9 cellular contexts compared by ENCODE assay signal in genomic region chr19:18008814-18009213, GRCh38. TPM values are rescaled to one million over a fixed set of nuclear protein-coding genes. Genes with fewer than 3 reads are reported as not detected.
DNase-seq lines count a peak whose midpoint lies in the region; ATAC-seq, FAIRE-seq and TF ChIP-seq lines count a peak whose summit lies in the region.
"Had no signal": no experiment of that assay in that cellular context is flagged by ENCODE, and none has a peak within 500 bp of the region (broad histone marks: within the 10 kb centered on the region; RNA-seq: fewer than 3 reads in every experiment).

No MANE protein-coding gene starts in this region.

- H4K20me1 ChIP-seq in SK-N-SH (ENCODE audit: insufficient read depth): no peaks in the 10 kb centered on the region

- H3K9ac ChIP-seq in SK-N-SH: no peak overlapping the region

- H3K9me3 ChIP-seq in SK-N-SH (no peaks in the 10 kb centered on the region), left lung (no peaks in the 10 kb centered on the region), stomach (no peaks in the 10 kb centered on the region)

- TF ChIP-seq EP300 in SK-N-SH (IDR thresholded peaks at IDR 0.05; ENCODE audit: borderline replicate concordance in 1 of 2, low read depth in 1 of 2, low read length in 1 of 2) (no peak), stomach (IDR thresholded peaks at IDR 0.05) (no peak)

- peak overlapping the region; percentile 99; the same call in 1 of the 2 replicates for H3K4me2 ChIP-seq in SK-N-SH

- H3K4me1 Mint-ChIP-seq in activated naive CD8-positive, alpha-beta T cell treated with anti-CD3 and anti-CD28 coated beads for 36 hours: peaks cover 41% of the 10 kb centered on the region

- CTCF ChIA-PET in SK-N-SH (lab: Yijun Ruan, JAX): interaction anchor here (1.0 to 5.6 kb wide), 4 partner anchors 11 to 66 kb away, joined by 4 to 118 read pairs (median 12); no protein-coding TSS in a partner anchor

- no peaks in the 10 kb centered on the region for H3K9me2 ChIP-seq in SK-N-SH

- intact Hi-C loops in left lung (cut with DNase I) (loop anchor here in 1 of 2 donors (5.0 kb wide), 1 partner anchor 48 kb away; no protein-coding TSS in a partner anchor), stomach (cut with DNase I; ENCODE audit: low total_unique reads) (no loop called here)

- DNase-seq in SK-N-SH (no peak), left lung (no peak), stomach (no peak), dedifferentiated amniotic fluid mesenchymal stem cell (ENCODE audit: extremely low spot score) (no peak), HTR-8/SVneo (ENCODE audit: insufficient read length, low spot score) (no peak), retina (no peak)
- no peak for DNase-seq in activated naive CD8-positive, alpha-beta T cell treated with anti-CD3 and anti-CD28 coated beads for 36 hours
- DNase-seq: NCI-H510A had no signal

- TF ChIP-seq CTCF in SK-N-SH (IDR thresholded peaks at IDR 0.05) (no peak), left lung (IDR thresholded peaks at IDR 0.05) (no peak), stomach (IDR thresholded peaks at IDR 0.05) (no peak)

- no peak for TF ChIP-seq POLR2A in stomach (IDR thresholded peaks at IDR 0.05)

- POLR2A ChIA-PET in SK-N-SH (lab: Yijun Ruan, JAX): interaction anchor here (0.9 kb wide), 1 partner anchor 149 kb away, joined by 3 read pairs; the partner anchor contains the start of gene RPL18A

- no peaks in the 10 kb centered on the region for H3K79me2 ChIP-seq in SK-N-SH (ENCODE audit: insufficient read depth)

- H3F3A ChIP-seq in SK-N-SH (replicated peaks; ENCODE audit: insufficient read depth): peaks cover 7% of the 10 kb centered on the region

- no peaks in the 10 kb centered on the region for H3K27me3 ChIP-seq in SK-N-SH (ENCODE audit: insufficient read depth)
- H3K27me3 ChIP-seq in left lung: no peaks in the 10 kb centered on the region
- H3K27me3 ChIP-seq in stomach: no peaks in the 10 kb centered on the region

- peak overlapping the region; percentile 82 for H3K4me3 Mint-ChIP-seq in activated naive CD8-positive, alpha-beta T cell treated with anti-CD3 and anti-CD28 coated beads for 36 hours

- H3K27ac Mint-ChIP-seq in activated naive CD8-positive, alpha-beta T cell treated with anti-CD3 and anti-CD28 coated beads for 36 hours: peak overlapping the region; percentile 85

- no peak for FAIRE-seq in HTR-8/SVneo (lab: Jason Lieb, UNC)

- H3K4me3 ChIP-seq in SK-N-SH (ENCODE audit: low read depth in 2 of 2, low read length in 1 of 2) (no peak overlapping the region), left lung (peak overlapping the region; percentile 31 to 53), stomach (peak overlapping the region; percentile 52 to 66 (median 60))

- H3K27ac ChIP-seq in SK-N-SH (ENCODE audit: low read depth in 2 of 2, low read length in 1 of 2) (no peak overlapping the region), left lung (peak overlapping the region; percentile 22 to 75), stomach (peak overlapping the region; percentile 53 to 88 (median 85))

- H3K27me3 Mint-ChIP-seq in activated naive CD8-positive, alpha-beta T cell treated with anti-CD3 and anti-CD28 coated beads for 36 hours: no peaks in the 10 kb centered on the region

- WGBS in SK-N-SH (ENCODE audit: low lambda C conversion rate): 98% methylated on average over 8 of the region's 11 CpGs
- 91 to 97% (median 95%) methylated on average over 9 to 11 of the region's 11 CpGs for WGBS in stomach, 5 donors

- TF ChIP-seq RAD21 in SK-N-SH (IDR thresholded peaks at IDR 0.05; ENCODE audit: low read length): no peak

- ATAC-seq in SK-N-SH treated with all-trans-retinoic acid at 6 μM for 48 hours (no peak), left lung (no peak)

- no peaks in the 10 kb centered on the region for H3K9me3 Mint-ChIP-seq in activated naive CD8-positive, alpha-beta T cell treated with anti-CD3 and anti-CD28 coated beads for 36 hours

- no peak overlapping the region for H2AFZ ChIP-seq in SK-N-SH (ENCODE audit: low read depth)

- H3K4me1 ChIP-seq in SK-N-SH (ENCODE audit: control insufficient read depth in 1 of 2, insufficient read depth in 2 of 2, low read depth in 1 of 2, low read length in 1 of 2): peaks cover 6 to 13% of the 10 kb centered on the region in 2 experiments; a peak in 2 of 4 replicates
- H3K4me1 ChIP-seq in left lung: peaks cover 14 to 54% of the 10 kb centered on the region in 2 donors
- peaks cover 30 to 66% (median 44%) of the 10 kb centered on the region in 4 donors for H3K4me1 ChIP-seq in stomach

- peaks cover 36% of the 10 kb centered on the region for H3K36me3 Mint-ChIP-seq in activated naive CD8-positive, alpha-beta T cell treated with anti-CD3 and anti-CD28 coated beads for 36 hours

- H3K36me3 ChIP-seq in SK-N-SH (replicated peaks in 1 of 2; ENCODE audit: control insufficient read depth in 1 of 2, insufficient read depth in 2 of 2, low read length in 1 of 2): peaks cover 5 to 15% of the 10 kb centered on the region in 2 experiments
- H3K36me3 ChIP-seq in left lung: peaks cover 0 to 63% of the 10 kb centered on the region in 2 donors
- H3K36me3 ChIP-seq in stomach: peaks cover 50 to 70% (median 63%) of the 10 kb centered on the region in 4 donors

TF ChIP-seq in SK-N-SH, 30 proteins besides CTCF, POLR2A, EP300 and RAD21 (continues in another document):
- TF ChIP-seq POLR2AphosphoS5 (IDR thresholded peaks at IDR 0.05; ENCODE audit: low read depth, low read length) (no peak), EZH2phosphoT487 (IDR thresholded peaks at IDR 0.05; ENCODE audit: borderline replicate concordance, low read depth) (no peak), CHD2 (IDR thresholded peaks at IDR 0.05; ENCODE audit: low read length, partially characterized antibody) (no peak), PBX3 (IDR thresholded peaks at IDR 0.05) (no peak), GATA2 (CRISPR knock-in tag; IDR thresholded peaks at IDR 0.05) (no peak), FOXM1 (IDR thresholded peaks at IDR 0.05; ENCODE audit: low read depth) (no peak), NRF1 (IDR thresholded peaks at IDR 0.05; ENCODE audit: low read depth, low read length) (no peak)

TF ChIP-seq in SK-N-SH treated with all-trans-retinoic acid at 6 μM for 48 hours, 23 proteins besides CTCF, POLR2A, EP300 and RAD21:
- TF ChIP-seq BACH2 (CRISPR knock-in tag; IDR thresholded peaks at IDR 0.05; ENCODE audit: borderline replicate concordance): no peak
- TF ChIP-seq, protein P1, sequence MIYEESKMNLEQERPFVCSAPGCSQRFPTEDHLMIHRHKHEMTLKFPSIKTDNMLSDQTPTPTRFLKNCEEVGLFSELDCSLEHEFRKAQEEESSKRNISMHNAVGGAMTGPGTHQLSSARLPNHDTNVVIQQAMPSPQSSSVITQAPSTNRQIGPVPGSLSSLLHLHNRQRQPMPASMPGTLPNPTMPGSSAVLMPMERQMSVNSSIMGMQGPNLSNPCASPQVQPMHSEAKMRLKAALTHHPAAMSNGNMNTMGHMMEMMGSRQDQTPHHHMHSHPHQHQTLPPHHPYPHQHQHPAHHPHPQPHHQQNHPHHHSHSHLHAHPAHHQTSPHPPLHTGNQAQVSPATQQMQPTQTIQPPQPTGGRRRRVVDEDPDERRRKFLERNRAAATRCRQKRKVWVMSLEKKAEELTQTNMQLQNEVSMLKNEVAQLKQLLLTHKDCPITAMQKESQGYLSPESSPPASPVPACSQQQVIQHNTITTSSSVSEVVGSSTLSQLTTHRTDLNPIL (CRISPR knock-in tag; IDR thresholded peaks at IDR 0.05; ENCODE audit: low read depth): no peak
- no peak for TF ChIP-seq CSDC2 (CRISPR knock-in tag; IDR thresholded peaks at IDR 0.05)
- no peak for TF ChIP-seq ESRRG (CRISPR knock-in tag; IDR thresholded peaks at IDR 0.05)
- no peak for TF ChIP-seq ZNF8 (CRISPR knock-in tag; IDR thresholded peaks at IDR 0.05)
- TF ChIP-seq ZFP30 (CRISPR knock-in tag; IDR thresholded peaks at IDR 0.05): no peak
- no peak for TF ChIP-seq TSHZ2 (CRISPR knock-in tag; IDR thresholded peaks at IDR 0.05)
- no peak for TF ChIP-seq ZC3H10 (CRISPR knock-in tag; IDR thresholded peaks at IDR 0.05)
- TF ChIP-seq ZNF70 (CRISPR knock-in tag; IDR thresholded peaks at IDR 0.05): no peak
- no peak for TF ChIP-seq ARNTL (CRISPR knock-in tag; IDR thresholded peaks at IDR 0.05; ENCODE audit: borderline replicate concordance, low read depth)
TF ChIP-seq in SK-N-SH treated with all-trans-retinoic acid at 6 μM for 48 hours: peak in this region for 0.

RNA-seq across cellular contexts. Expression of gene ARRDC2, which starts 0.8 kb away (rescaled TPM):
- 5.5 and 6.3 TPM in 2 replicates for polyA plus RNA-seq in SK-N-SH (2012; rRNA removed)
- 3.9 and 4.9 TPM in 2 replicates for polyA plus RNA-seq in SK-N-SH (2012; cell fraction: cytosol; rRNA removed)
- polyA plus RNA-seq in SK-N-SH (2012; cell fraction: nucleus; rRNA removed): 14.9 and 22.3 TPM in 2 replicates
- 10 to 100 TPM; 20.1 to 20.6 TPM for total RNA-seq in activated naive CD8-positive, alpha-beta T cell treated with anti-CD3 and anti-CD28 coated beads for 36 hours
- 10 to 100 TPM; 23.3 to 37.8 TPM for total RNA-seq in left lung
- total RNA-seq in stomach: 100 to 1,000 TPM in 1 of 5 donors, 10 to 100 TPM in 4; 19.8 to 130 (median 60.8) TPM
- 10 to 100 TPM; 31.4 to 34.1 (median 32.7) TPM for polyA plus RNA-seq in stomach

RNA-seq across cellular contexts. Expression of gene KCNN1, which starts 41.9 kb away (rescaled TPM):
- polyA plus RNA-seq in SK-N-SH (2012; rRNA removed) (2.7 and 3.6 TPM in 2 replicates), stomach (under 1 TPM in 2 of 3 donors, not detected in 1; 0.23 to 0.46 TPM)
- polyA plus RNA-seq in SK-N-SH (2012; cell fraction: cytosol; rRNA removed): 1.6 and 2.7 TPM in 2 replicates
- polyA plus RNA-seq in SK-N-SH (2012; cell fraction: nucleus; rRNA removed): 3.2 and 4.4 TPM in 2 replicates
- total RNA-seq in activated naive CD8-positive, alpha-beta T cell treated with anti-CD3 and anti-CD28 coated beads for 36 hours: under 1 TPM in 1 of 2 experiments, not detected in 1; 0.34 TPM
- total RNA-seq in left lung (under 1 TPM; 0.06 to 0.10 TPM), stomach (not detected)

Comparison
In these comparisons a context has a peak if more than half of its experiments do, and no peak if none do; other contexts are left out.
1. H3K27ac ChIP-seq: peak in left lung (2 of 2) and stomach (5 of 5); none in SK-N-SH (0 of 2).
2. H3K4me3 ChIP-seq: peak in left lung (2 of 2) and stomach (4 of 4); none in SK-N-SH (0 of 2).